8 cellular contexts compared by ENCODE assay signal in the genomic region with DNA sequence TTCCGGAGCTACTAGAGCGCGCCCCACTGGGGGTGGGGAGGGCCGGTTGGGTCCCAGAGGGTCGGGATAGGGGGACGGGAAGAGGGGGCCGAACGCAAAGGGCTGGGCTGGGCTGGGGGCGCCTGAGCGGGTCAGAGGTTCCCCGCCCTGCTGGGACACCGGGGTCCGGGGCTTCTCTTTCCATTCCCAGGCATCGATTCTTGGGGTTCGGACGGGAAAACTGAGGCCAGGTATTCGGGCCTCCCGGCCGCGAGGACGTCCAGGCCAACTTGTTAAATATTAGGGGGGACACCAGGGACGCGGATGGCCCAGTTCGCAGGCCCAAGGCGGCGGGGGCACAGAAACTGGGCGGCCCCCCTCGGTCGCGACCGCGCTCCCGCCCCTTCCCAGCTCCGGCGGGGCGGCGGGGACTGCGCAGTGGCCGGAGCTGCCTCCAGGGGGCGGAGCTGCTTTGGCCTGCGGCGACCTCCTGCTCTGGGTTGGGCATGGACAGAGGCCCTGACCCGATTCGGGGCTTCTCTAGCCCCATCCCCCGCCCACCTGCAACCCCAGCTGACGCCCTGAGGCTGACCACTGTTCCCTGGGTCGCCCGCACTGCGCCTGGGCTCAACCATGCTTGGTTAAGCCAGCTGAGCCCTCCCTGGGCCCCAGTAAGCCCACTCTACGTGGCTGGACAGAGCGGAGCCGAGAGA. TPM values are rescaled to one million over a fixed set of nuclear protein-coding genes. Genes with fewer than 3 reads are reported as not detected.
DNase-seq lines count a peak whose midpoint lies in the region; ATAC-seq and TF ChIP-seq lines count a peak whose summit lies in the region.

No MANE protein-coding gene starts in this region.

- POLR2A ChIA-PET in RWPE1 (lab: Yijun Ruan, JAX; ENCODE audit: low non-redundant PET): no interaction called here

- H3K9me3 ChIP-seq in right atrium auricular region (no peaks in the 10 kb centered on the region), psoas muscle (no peaks in the 10 kb centered on the region)

- no peaks in the 10 kb centered on the region for H3K27me3 ChIP-seq in right atrium auricular region
- no peaks in the 10 kb centered on the region for H3K27me3 ChIP-seq in psoas muscle (ENCODE audit: insufficient read depth in 3 of 3, low read length in 2 of 3)

- CTCF ChIA-PET in RWPE1 (lab: Yijun Ruan, JAX): interaction anchor here (0.6 to 1.2 kb wide), 9 partner anchors 11 to 375 kb away, joined by 3 to 5 read pairs (median 3); no protein-coding TSS in a partner anchor

- H3K36me3 ChIP-seq in right atrium auricular region (no peaks in the 10 kb centered on the region), psoas muscle (ENCODE audit: insufficient read depth in 1 of 2, low read depth in 1 of 2) (no peaks in the 10 kb centered on the region)

- peak; percentile 88 for DNase-seq in 8988T
- DNase-seq in RWPE1 (ENCODE audit: low spot score): no peak
- no peak for DNase-seq in right atrium auricular region (ENCODE audit: low spot score)
- peak; percentile 79 to 86 for DNase-seq in psoas muscle
- no peak for DNase-seq in T-helper 9 cell

- peak; percentile 42 for ATAC-seq in HG03196 (IDR thresholded peaks at IDR 0.05; ENCODE audit: unreplicated experiment)
- peak; percentile 68 to 81 (median 73) for ATAC-seq in psoas muscle

- TF ChIP-seq CTCF in GM12873 (IDR thresholded peaks at IDR 0.05; ENCODE audit: insufficient read depth, low read depth, low read length, missing control alignments) (peak; percentile 84), RWPE1 (conservative IDR thresholded peaks at IDR 0.05; ENCODE audit: low read depth) (peak; percentile 86), right atrium auricular region (IDR thresholded peaks at IDR 0.05) (peak; percentile 74 to 95), psoas muscle (IDR thresholded peaks at IDR 0.05) (peak; percentile 74)

- intact Hi-C loops in psoas muscle (cut with DNase I): no loop called here

- H3K4me1 ChIP-seq in right atrium auricular region (peaks cover 0 to 39% of the 10 kb centered on the region in 2 donors), psoas muscle (peaks cover 8% of the 10 kb centered on the region)

- H3K4me3 ChIP-seq in right atrium auricular region (peak overlapping the region; percentile 64 to 66), psoas muscle (peak overlapping the region; percentile 93)

- 7 to 8% (median 8%) methylated on average over 39 to 52 of the region's 52 CpGs for WGBS in psoas muscle, 3 donors

- H3K27ac ChIP-seq in RWPE1 (peak overlapping the region; percentile 98), angular gyrus (ENCODE audit: low read depth, low read length) (peak overlapping the region; percentile 90), right atrium auricular region (peak overlapping the region; percentile 88 to 90), psoas muscle (peak overlapping the region; percentile 91)

RNA-seq across cellular contexts. Expression of a gene that starts 1.2 kb away (rescaled TPM):
- total RNA-seq in right atrium auricular region: 1 to 10 TPM; 4.4 to 5.6 TPM
- total RNA-seq in psoas muscle: 10 to 100 TPM in 1 of 4 donors, 1 to 10 TPM in 3; 3.0 to 11.1 (median 4.3) TPM
- polyA plus RNA-seq in psoas muscle: 10 to 100 TPM in 1 of 3 donors, 1 to 10 TPM in 2; 2.2 to 13.0 (median 3.1) TPM

RNA-seq across cellular contexts. Expression of a gene that starts 16.3 kb away (rescaled TPM):
- 10 to 100 TPM in 1 of 2 donors, 1 to 10 TPM in 1; 9.6 to 12.1 TPM for total RNA-seq in right atrium auricular region
- 10 to 100 TPM; 13.5 to 35.2 (median 22.3) TPM for total RNA-seq in psoas muscle
- 10 to 100 TPM; 16.5 to 26.9 (median 20.3) TPM for polyA plus RNA-seq in psoas muscle

RNA-seq across cellular contexts. Expression of a gene that starts 20.7 kb away (rescaled TPM):
- total RNA-seq in right atrium auricular region (10 to 100 TPM; 92.6 to 99.5 TPM), psoas muscle (10 to 100 TPM; 38.5 to 54.2 (median 42.3) TPM)
- polyA plus RNA-seq in psoas muscle: 10 to 100 TPM; 35.5 to 58.9 (median 47.6) TPM

RNA-seq across cellular contexts. Expression of a gene that starts 40.6 kb away (rescaled TPM):
- total RNA-seq in right atrium auricular region (1 to 10 TPM; 1.7 to 4.0 TPM), psoas muscle (1 to 10 TPM; 1.4 to 2.2 (median 1.7) TPM)
- 1 to 10 TPM; 2.4 to 7.2 (median 3.6) TPM for polyA plus RNA-seq in psoas muscle

RNA-seq across cellular contexts. Expression of a gene that starts 40.6 kb away (rescaled TPM):
- 10 to 100 TPM; 35.0 to 42.1 TPM for total RNA-seq in right atrium auricular region
- 10 to 100 TPM; 13.4 to 16.3 (median 15.1) TPM for total RNA-seq in psoas muscle
- polyA plus RNA-seq in psoas muscle: 10 to 100 TPM in 2 of 3 donors, 1 to 10 TPM in 1; 9.5 to 17.5 (median 15.5) TPM

Comparison
In these comparisons a context has a peak if more than half of its experiments do, and no peak if none do; other contexts are left out.
1. DNase-seq: peak in 8988T (single experiment) and psoas muscle (2 of 2); none in RWPE1 (single experiment), right atrium auricular region (single experiment) and T-helper 9 cell (single experiment).
2. Peak in every context shown above with its lines, with median percentiles within 50 percentile points of each other: CTCF ChIP-seq and H3K27ac ChIP-seq.